Comparison of ENCODE assay signal across 15 cellular contexts in genomic region chrX:123873956-123874355, GRCh38.
"Had no signal": no experiment of that assay in that cellular context is flagged by ENCODE, and none has a peak within 500 bp of the region (broad histone marks: within the 10 kb centered on the region; RNA-seq: fewer than 3 reads in every experiment).

No MANE protein-coding gene starts in this region.

- H3K9me3 Mint-ChIP-seq: activated naive CD4-positive, alpha-beta T cell treated with anti-CD3 and anti-CD28 coated beads for 36 hours; activated T-helper 17 cell treated with anti-CD3 and anti-CD28 coated beads, Interleukin-2, amount 50 U/mL, for 72 hours; stimulated activated naive B cell treated with anti-CD40 and anti-IgM and Interleukin-4, amounts not matched to agents 10 μg/mL and 1 μg/mL and 100 μg/mL, for 72 hours had no signal

- H3K4me3 Mint-ChIP-seq: activated naive CD4-positive, alpha-beta T cell treated with anti-CD3 and anti-CD28 coated beads for 36 hours; activated T-helper 17 cell treated with anti-CD3 and anti-CD28 coated beads, Interleukin-2, amount 50 U/mL, for 72 hours; nephron; stimulated activated naive B cell treated with anti-CD40 and anti-IgM and Interleukin-4, amounts not matched to agents 10 μg/mL and 1 μg/mL and 100 μg/mL, for 72 hours had no signal

- H3K27me3 Mint-ChIP-seq: activated T-helper 17 cell treated with anti-CD3 and anti-CD28 coated beads, Interleukin-2, amount 50 U/mL, for 72 hours; stimulated activated naive B cell treated with anti-CD40 and anti-IgM and Interleukin-4, amounts not matched to agents 10 μg/mL and 1 μg/mL and 100 μg/mL, for 72 hours had no signal

- H3K4me1 ChIP-seq: uterus had no signal

- H3K4me1 Mint-ChIP-seq: nephron had no signal

- H3K4me3 ChIP-seq: ascending aorta, tibial artery, uterus had no signal

- H3K27ac Mint-ChIP-seq: activated naive CD4-positive, alpha-beta T cell treated with anti-CD3 and anti-CD28 coated beads for 36 hours; activated T-helper 17 cell treated with anti-CD3 and anti-CD28 coated beads, Interleukin-2, amount 50 U/mL, for 72 hours; nephron; stimulated activated naive B cell treated with anti-CD40 and anti-IgM and Interleukin-4, amounts not matched to agents 10 μg/mL and 1 μg/mL and 100 μg/mL, for 72 hours had no signal

- H3K9me3 ChIP-seq: ascending aorta, tibial artery, uterus had no signal

- DNase-seq: activated CD4-positive, alpha-beta T cell treated with anti-CD3 and anti-CD28 coated beads for 1 hour; activated CD4-positive, alpha-beta T cell treated with anti-CD3 and anti-CD28 coated beads, Interleukin-2, amount 50 U/mL, for 48 hours; activated naive CD4-positive, alpha-beta T cell treated with anti-CD3 and anti-CD28 coated beads for 36 hours; nucleus accumbens; stimulated activated CD4-positive, alpha-beta T cell treated with anti-CD3 and anti-CD28 coated beads, Interleukin-15, amount 100 ng/mL, for 24 hours; stimulated activated CD4-positive, alpha-beta T cell treated with anti-CD3 and anti-CD28 coated beads, Interleukin-4, amount 100 ng/mL, for 1 hour; stimulated activated naive B cell treated with anti-CD40 and anti-IgM and Interleukin-4, amounts not matched to agents 10 μg/mL and 1 μg/mL and 100 μg/mL, for 72 hours; tibial artery; uterus had no signal

- H3K27ac ChIP-seq: ascending aorta, tibial artery, uterus had no signal

- FAIRE-seq: bronchial epithelial cell, islet of Langerhans, TTC549 had no signal

- ATAC-seq: activated T-helper 17 cell treated with anti-CD3 and anti-CD28 coated beads, Interleukin-2, amount 50 U/mL, for 72 hours; stimulated activated naive B cell treated with anti-CD40 and anti-IgM and Interleukin-4, amounts not matched to agents 10 μg/mL and 1 μg/mL and 100 μg/mL, for 72 hours had no signal

- H3K36me3 ChIP-seq: ascending aorta, tibial artery, uterus had no signal

- H3K27me3 ChIP-seq: ascending aorta, tibial artery, uterus had no signal
